Comparison of ENCODE assay signal across 1 cellular context in the genomic region with DNA sequence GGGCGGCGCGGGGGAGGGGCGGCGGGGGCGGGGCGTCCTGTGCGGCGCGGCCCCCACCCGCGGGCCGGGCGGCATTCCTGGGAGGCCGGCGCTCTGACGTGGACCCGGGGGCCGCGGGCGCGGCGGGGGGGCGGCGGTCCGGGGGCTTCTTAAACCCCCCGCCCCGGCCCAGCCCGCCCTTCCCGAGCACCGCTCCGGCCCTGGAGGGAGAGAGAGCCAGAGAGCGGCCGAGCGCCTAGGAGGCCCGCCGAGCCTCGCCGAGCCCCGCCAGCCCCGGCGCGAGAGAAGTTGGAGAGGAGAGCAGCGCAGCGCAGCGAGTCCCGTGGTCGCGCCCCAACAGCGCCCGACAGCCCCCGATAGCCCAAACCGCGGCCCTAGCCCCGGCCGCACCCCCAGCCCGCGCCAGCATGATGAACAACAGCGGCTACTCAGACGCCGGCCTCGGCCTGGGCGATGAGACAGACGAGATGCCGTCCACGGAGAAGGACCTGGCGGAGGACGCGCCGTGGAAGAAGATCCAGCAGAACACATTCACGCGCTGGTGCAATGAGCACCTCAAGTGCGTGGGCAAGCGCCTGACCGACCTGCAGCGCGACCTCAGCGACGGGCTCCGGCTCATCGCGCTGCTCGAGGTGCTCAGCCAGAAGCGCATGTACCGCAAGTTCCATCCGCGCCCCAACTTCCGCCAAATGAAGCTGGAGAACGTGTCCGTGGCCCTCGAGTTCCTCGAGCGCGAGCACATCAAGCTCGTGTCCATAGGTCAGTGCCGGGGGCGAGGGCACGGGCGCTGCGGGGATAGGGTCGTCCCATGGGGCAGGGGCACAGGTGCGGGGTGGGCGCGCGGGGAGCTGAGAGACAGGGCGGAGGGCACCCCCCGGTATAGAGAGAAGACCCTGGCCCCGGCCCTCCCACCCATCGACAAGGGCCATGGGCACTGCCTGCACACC.
A peak's percentile ranks its signal among the peaks of the same experiment; 100 is the strongest.
TF ChIP-seq lines count a peak whose summit lies in the region.

A gene with protein sequence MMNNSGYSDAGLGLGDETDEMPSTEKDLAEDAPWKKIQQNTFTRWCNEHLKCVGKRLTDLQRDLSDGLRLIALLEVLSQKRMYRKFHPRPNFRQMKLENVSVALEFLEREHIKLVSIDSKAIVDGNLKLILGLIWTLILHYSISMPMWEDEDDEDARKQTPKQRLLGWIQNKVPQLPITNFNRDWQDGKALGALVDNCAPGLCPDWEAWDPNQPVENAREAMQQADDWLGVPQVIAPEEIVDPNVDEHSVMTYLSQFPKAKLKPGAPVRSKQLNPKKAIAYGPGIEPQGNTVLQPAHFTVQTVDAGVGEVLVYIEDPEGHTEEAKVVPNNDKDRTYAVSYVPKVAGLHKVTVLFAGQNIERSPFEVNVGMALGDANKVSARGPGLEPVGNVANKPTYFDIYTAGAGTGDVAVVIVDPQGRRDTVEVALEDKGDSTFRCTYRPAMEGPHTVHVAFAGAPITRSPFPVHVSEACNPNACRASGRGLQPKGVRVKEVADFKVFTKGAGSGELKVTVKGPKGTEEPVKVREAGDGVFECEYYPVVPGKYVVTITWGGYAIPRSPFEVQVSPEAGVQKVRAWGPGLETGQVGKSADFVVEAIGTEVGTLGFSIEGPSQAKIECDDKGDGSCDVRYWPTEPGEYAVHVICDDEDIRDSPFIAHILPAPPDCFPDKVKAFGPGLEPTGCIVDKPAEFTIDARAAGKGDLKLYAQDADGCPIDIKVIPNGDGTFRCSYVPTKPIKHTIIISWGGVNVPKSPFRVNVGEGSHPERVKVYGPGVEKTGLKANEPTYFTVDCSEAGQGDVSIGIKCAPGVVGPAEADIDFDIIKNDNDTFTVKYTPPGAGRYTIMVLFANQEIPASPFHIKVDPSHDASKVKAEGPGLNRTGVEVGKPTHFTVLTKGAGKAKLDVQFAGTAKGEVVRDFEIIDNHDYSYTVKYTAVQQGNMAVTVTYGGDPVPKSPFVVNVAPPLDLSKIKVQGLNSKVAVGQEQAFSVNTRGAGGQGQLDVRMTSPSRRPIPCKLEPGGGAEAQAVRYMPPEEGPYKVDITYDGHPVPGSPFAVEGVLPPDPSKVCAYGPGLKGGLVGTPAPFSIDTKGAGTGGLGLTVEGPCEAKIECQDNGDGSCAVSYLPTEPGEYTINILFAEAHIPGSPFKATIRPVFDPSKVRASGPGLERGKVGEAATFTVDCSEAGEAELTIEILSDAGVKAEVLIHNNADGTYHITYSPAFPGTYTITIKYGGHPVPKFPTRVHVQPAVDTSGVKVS (N-terminal part only) (plus strand): TSS at position 176 of the 947 bp plus-strand sequence. CDS start 232 bp downstream, at position 408.

TF ChIP-seq in K562, 482 proteins besides CTCF, POLR2A, EP300 and RAD21 (continued from another document and continues in another):
- TF ChIP-seq ZNF518B (CRISPR knock-in tag; IDR thresholded peaks at IDR 0.05) (no peak), ZNF511 (CRISPR knock-in tag; IDR thresholded peaks at IDR 0.05) (peak; percentile 87), ZNF324 (CRISPR knock-in tag; IDR thresholded peaks at IDR 0.05) (no peak), ZBTB1 (CRISPR knock-in tag; IDR thresholded peaks at IDR 0.05; ENCODE audit: borderline replicate concordance, low read depth) (no peak), KDM5B (IDR thresholded peaks at IDR 0.05; ENCODE audit: insufficient replicate concordance, low read depth, low read length) (peak; percentile 79), ZNF253 (CRISPR knock-in tag; conservative IDR thresholded peaks at IDR 0.05) (no peak), ZFX (CRISPR knock-in tag; IDR thresholded peaks at IDR 0.05) (peak; percentile 79), NR2C2 (CRISPR knock-in tag; IDR thresholded peaks at IDR 0.05) (no peak), NR2C2 (tag; IDR thresholded peaks at IDR 0.05) (no peak), DIDO1 (tag; IDR thresholded peaks at IDR 0.05; ENCODE audit: low read depth) (no peak), LARP7 (IDR thresholded peaks at IDR 0.05) (no peak), ZNF436 (CRISPR knock-in tag; IDR thresholded peaks at IDR 0.05) (no peak), KLF1 (tag; IDR thresholded peaks at IDR 0.05) (no peak; the same call in 1 of the 2 replicates), TAL1 (IDR thresholded peaks at IDR 0.05) (no peak), NR1H2 (CRISPR knock-in tag; IDR thresholded peaks at IDR 0.05) (no peak), DMBX1 (CRISPR knock-in tag; IDR thresholded peaks at IDR 0.05; ENCODE audit: borderline replicate concordance) (no peak), TEAD2 (tag; IDR thresholded peaks at IDR 0.05) (no peak), RERE (CRISPR knock-in tag; IDR thresholded peaks at IDR 0.05; ENCODE audit: borderline replicate concordance) (peak; percentile 92; the same call in 1 of the 2 replicates), ZNF239 (CRISPR knock-in tag; IDR thresholded peaks at IDR 0.05) (no peak), MAZ (CRISPR knock-in tag; conservative IDR thresholded peaks at IDR 0.05 in 1 of 2, IDR thresholded peaks at IDR 0.05 in 1 of 2) (peak; percentile 69 to 72), ZNF217 (CRISPR knock-in tag; IDR thresholded peaks at IDR 0.05) (no peak), ZBTB7A (IDR thresholded peaks at IDR 0.05; ENCODE audit: borderline replicate concordance, control insufficient read depth, low read depth, low read length) (peak; percentile 94; the same call in 1 of the 2 replicates)
- TF ChIP-seq, protein P1, sequence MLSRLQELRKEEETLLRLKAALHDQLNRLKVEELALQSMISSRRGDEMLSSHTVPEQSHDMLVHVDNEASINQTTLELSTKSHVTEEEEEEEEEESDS (CRISPR knock-in tag; IDR thresholded peaks at IDR 0.05): no peak
- TF ChIP-seq, protein P2, sequence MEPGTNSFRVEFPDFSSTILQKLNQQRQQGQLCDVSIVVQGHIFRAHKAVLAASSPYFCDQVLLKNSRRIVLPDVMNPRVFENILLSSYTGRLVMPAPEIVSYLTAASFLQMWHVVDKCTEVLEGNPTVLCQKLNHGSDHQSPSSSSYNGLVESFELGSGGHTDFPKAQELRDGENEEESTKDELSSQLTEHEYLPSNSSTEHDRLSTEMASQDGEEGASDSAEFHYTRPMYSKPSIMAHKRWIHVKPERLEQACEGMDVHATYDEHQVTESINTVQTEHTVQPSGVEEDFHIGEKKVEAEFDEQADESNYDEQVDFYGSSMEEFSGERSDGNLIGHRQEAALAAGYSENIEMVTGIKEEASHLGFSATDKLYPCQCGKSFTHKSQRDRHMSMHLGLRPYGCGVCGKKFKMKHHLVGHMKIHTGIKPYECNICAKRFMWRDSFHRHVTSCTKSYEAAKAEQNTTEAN (CRISPR knock-in tag; IDR thresholded peaks at IDR 0.05): no peak
- TF ChIP-seq, protein P3, sequence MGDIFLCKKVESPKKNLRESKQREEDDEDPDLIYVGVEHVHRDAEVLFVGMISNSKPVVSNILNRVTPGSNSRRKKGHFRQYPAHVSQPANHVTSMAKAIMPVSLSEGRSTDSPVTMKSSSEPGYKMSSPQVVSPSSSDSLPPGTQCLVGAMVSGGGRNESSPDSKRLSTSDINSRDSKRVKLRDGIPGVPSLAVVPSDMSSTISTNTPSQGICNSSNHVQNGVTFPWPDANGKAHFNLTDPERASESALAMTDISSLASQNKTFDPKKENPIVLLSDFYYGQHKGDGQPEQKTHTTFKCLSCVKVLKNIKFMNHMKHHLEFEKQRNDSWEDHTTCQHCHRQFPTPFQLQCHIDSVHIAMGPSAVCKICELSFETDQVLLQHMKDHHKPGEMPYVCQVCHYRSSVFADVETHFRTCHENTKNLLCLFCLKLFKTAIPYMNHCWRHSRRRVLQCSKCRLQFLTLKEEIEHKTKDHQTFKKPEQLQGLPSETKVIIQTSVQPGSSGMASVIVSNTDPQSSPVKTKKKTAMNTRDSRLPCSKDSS (IDR thresholded peaks at IDR 0.05; ENCODE audit: low read depth, partially characterized antibody): no peak
- TF ChIP-seq, protein P4, sequence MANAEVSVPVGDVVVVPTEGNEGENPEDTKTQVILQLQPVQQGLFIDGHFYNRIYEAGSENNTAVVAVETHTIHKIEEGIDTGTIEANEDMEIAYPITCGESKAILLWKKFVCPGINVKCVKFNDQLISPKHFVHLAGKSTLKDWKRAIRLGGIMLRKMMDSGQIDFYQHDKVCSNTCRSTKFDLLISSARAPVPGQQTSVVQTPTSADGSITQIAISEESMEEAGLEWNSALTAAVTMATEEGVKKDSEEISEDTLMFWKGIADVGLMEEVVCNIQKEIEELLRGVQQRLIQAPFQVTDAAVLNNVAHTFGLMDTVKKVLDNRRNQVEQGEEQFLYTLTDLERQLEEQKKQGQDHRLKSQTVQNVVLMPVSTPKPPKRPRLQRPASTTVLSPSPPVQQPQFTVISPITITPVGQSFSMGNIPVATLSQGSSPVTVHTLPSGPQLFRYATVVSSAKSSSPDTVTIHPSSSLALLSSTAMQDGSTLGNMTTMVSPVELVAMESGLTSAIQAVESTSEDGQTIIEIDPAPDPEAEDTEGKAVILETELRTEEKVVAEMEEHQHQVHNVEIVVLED (CRISPR knock-in tag; IDR thresholded peaks at IDR 0.05): no peak
- TF ChIP-seq, protein P5, sequence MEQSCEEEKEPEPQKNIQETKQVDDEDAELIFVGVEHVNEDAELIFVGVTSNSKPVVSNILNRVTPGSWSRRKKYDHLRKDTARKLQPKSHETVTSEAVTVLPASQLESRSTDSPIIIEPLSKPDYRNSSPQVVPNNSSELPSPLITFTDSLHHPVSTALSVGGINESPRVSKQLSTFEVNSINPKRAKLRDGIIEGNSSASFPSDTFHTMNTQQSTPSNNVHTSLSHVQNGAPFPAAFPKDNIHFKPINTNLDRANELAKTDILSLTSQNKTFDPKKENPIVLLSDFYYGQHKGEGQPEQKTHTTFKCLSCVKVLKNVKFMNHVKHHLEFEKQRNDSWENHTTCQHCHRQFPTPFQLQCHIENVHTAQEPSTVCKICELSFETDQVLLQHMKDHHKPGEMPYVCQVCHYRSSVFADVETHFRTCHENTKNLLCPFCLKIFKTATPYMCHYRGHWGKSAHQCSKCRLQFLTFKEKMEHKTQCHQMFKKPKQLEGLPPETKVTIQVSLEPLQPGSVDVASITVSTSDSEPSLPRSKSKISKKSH (CRISPR knock-in tag; IDR thresholded peaks at IDR 0.05): no peak
- TF ChIP-seq, protein P6, sequence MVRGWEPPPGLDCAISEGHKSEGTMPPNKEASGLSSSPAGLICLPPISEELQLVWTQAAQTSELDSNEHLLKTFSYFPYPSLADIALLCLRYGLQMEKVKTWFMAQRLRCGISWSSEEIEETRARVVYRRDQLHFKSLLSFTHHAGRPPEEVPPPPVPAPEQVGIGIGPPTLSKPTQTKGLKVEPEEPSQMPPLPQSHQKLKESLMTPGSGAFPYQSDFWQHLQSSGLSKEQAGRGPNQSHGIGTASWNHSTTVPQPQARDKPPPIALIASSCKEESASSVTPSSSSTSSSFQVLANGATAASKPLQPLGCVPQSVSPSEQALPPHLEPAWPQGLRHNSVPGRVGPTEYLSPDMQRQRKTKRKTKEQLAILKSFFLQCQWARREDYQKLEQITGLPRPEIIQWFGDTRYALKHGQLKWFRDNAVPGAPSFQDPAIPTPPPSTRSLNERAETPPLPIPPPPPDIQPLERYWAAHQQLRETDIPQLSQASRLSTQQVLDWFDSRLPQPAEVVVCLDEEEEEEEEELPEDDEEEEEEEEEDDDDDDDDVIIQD (CRISPR knock-in tag; IDR thresholded peaks at IDR 0.05): no peak
